8 cellular contexts compared by ENCODE assay signal in the genomic region with DNA sequence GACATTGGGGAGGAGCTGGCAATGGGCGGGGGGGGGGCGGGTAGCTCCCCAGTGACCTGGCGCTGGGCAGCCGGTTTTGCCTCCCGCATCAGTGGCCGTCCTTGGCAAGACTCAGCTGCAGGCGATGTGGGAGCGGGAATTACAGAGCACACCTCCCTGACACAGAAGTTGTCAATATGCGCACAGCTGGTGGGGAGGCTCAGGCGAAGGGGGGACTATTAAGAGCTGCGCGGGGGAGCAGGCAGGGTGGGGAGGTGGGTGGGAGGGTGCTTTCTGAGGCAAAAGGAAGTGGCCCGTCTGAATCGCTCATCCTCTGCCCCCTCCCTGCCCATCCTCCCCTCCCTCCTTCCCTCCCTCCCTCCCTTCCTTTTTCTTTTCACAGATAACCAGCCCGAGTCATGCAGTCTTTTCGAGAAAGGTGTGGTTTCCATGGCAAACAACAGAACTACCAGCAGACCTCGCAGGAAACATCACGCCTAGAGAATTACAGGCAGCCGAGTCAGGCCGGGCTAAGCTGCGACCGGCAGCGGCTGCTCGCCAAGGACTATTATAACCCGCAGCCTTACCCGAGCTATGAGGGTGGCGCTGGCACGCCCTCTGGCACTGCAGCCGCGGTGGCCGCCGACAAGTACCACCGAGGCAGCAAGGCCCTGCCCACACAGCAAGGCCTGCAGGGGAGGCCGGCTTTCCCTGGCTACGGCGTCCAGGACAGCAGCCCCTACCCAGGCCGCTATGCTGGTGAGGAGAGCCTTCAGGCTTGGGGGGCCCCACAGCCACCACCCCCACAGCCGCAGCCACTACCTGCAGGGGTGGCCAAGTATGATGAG. TPM values are rescaled to one million over a fixed set of nuclear protein-coding genes. Genes with fewer than 3 reads are reported as not detected.
DNase-seq lines count a peak whose midpoint lies in the region; ATAC-seq, FAIRE-seq and TF ChIP-seq lines count a peak whose summit lies in the region.

No MANE protein-coding gene starts in this region.

- no peak for FAIRE-seq in GM12892 (lab: Jason Lieb, UNC)

- no peak for TF ChIP-seq POLR2A in GM12892 (IDR thresholded peaks at IDR 0.05; ENCODE audit: low read depth, low read length)

- ATAC-seq in GM19324 (IDR thresholded peaks at IDR 0.05; ENCODE audit: low FRiP score, unreplicated experiment) = no peak
- ATAC-seq in GM19455 (IDR thresholded peaks at IDR 0.05; ENCODE audit: unreplicated experiment) = no peak

- no peaks in the 10 kb centered on the region for H3K36me3 Mint-ChIP-seq in activated naive CD8-positive, alpha-beta T cell

- DNase-seq in ELF-1 (ENCODE audit: low read depth, low spot score) (peak; percentile 63), NCI-H2227 treated with DMSO at 0.1 percent for 48 hours (lab: John Stamatoyannopoulos, UW) (peak; percentile 65), iPS-NIHi7 (ENCODE audit: extremely low spot score) (peak; percentile 69), GM12892 (ENCODE audit: insufficient read length) (no peak)
- peak; percentile 29 for DNase-seq in stimulated activated CD8-positive, alpha-beta memory T cell treated with anti-CD3 and anti-CD28 coated beads, Interleukin-12 subunit alpha, Interleukin-12 subunit beta, amount 100 ng/mL, for 1 hour (ENCODE audit: low read depth)

- H3K9me3 Mint-ChIP-seq in activated naive CD8-positive, alpha-beta T cell (ENCODE audit: low read depth) = no peaks in the 10 kb centered on the region

- peaks cover 20% of the 10 kb centered on the region for H3K4me1 Mint-ChIP-seq in activated naive CD8-positive, alpha-beta T cell (ENCODE audit: low read depth)

- H3K27ac Mint-ChIP-seq in activated naive CD8-positive, alpha-beta T cell = no peak overlapping the region

- no peaks in the 10 kb centered on the region for H3K27me3 Mint-ChIP-seq in activated naive CD8-positive, alpha-beta T cell

- H3K4me3 Mint-ChIP-seq in activated naive CD8-positive, alpha-beta T cell = peak overlapping the region; percentile 70

RNA-seq across cellular contexts. Expression of a gene that starts 44.0 kb away (rescaled TPM):
- polyA plus RNA-seq in GM12892 (2012; ENCODE audit: missing spikeins) = 14.3 TPM
